In the genomic region with DNA sequence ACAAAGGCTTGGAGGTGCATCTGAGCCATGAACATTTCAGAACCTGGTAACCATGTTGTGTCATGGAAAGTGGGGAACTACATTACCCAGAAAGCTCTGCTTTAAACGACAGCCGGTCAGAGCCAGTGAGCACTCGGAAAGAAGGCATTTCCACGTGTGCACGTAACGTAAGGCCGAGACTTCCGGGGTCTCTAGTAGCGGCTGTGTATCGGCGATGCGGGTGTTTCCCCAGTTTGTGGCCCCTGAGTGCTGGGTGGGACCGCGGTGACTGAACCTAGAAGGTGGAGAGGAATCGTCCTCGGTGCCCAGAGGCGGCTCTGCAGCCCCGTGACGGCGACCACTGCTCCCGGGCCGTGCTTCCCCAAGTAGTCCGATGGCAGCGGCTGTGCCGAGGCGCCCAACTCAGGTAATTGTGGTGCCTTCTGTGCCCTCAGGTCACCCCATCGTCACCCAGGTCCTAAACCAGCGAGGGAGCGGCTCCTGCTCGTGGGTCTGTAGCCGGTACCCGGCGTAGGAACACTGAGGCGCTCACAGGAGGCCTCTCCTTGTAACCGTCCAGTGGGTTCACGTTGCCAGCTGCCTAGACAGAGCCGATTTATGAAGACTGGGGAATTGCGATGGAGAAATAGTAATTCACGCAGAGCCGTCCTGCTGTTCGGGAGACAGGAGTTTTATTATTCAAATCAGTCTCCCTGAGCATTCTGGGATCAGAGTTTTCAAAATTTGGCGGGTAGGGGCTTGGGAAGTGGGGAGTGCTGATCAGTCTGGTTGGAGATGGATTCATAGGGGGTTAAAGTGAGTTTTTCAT, we compare ENCODE assay signal across 8 cellular contexts. TPM values are rescaled to one million over a fixed set of nuclear protein-coding genes. Genes with fewer than 3 reads are reported as not detected.
DNase-seq lines count a peak whose midpoint lies in the region; ATAC-seq and TF ChIP-seq lines count a peak whose summit lies in the region.
"Not testable (repeated sequence)": the region's sequence is repeated elsewhere in the genome, so short reads cannot be mapped to it uniquely, and the experiment has no call there.

TSS of gene ZNF587 (plus strand) at position 194 of the 808 bp plus-strand sequence. CDS start at position 374, 180 bp downstream.

- peak within 1 kb of the TSS; percentile 90 for H3K27ac Mint-ChIP-seq in activated naive CD8-positive, alpha-beta T cell

- not testable (repeated sequence) for H2AFZ ChIP-seq in SU-DHL-6 (ENCODE audit: low read depth, low read length, severe bottlenecking)

- ATAC-seq in HG02571 (IDR thresholded peaks at IDR 0.05; ENCODE audit: unreplicated experiment) (peak; percentile 83), Right ventricle myocardium superior (ENCODE audit: poor library complexity) (peak; percentile 98), thoracic aorta (ENCODE audit: insufficient number of reproducible peaks, low FRiP score, low read depth) (peak; percentile 83)

- peak within 1 kb of the TSS; percentile 93 for H3K4me3 Mint-ChIP-seq in activated naive CD8-positive, alpha-beta T cell

- H3F3A ChIP-seq in SU-DHL-6 (ENCODE audit: insufficient read depth), result not testable (repeated sequence)

- H3K4me3 ChIP-seq in GM06990 (replicated peaks; ENCODE audit: low read depth, low read length) (peak within 1 kb of the TSS; percentile 80), SU-DHL-6 (ENCODE audit: insufficient read depth, low read length, poor library complexity, severe bottlenecking) (peak within 1 kb of the TSS; percentile 68), ovary (peak within 1 kb of the TSS; percentile 75), thoracic aorta (peak within 1 kb of the TSS; percentile 81)

- intact Hi-C loops in Right ventricle myocardium superior (cut with DNase I); ovary (cut with DNase I): not testable (repeated sequence)

- not testable (repeated sequence) for H3K27me3 ChIP-seq in GM06990 (replicated peaks; ENCODE audit: control insufficient read depth, insufficient read depth, low read length); SU-DHL-6 (ENCODE audit: low read length); ovary; thoracic aorta (replicated peaks; ENCODE audit: insufficient read depth)

- H3K27me3 Mint-ChIP-seq in activated naive CD8-positive, alpha-beta T cell, result not testable (repeated sequence)

- H3K4me1 Mint-ChIP-seq in activated naive CD8-positive, alpha-beta T cell (ENCODE audit: low read depth), result peaks cover 28% of the 10 kb centered on the region

- peaks cover 15% of the 10 kb centered on the region for H3K36me3 Mint-ChIP-seq in activated naive CD8-positive, alpha-beta T cell

- peak within 1 kb of the TSS; percentile 78 for H3K9ac ChIP-seq in SU-DHL-6 (ENCODE audit: low read length)

- DNase-seq in GM06990 (ENCODE audit: extremely low read depth, insufficient read length), result peak; percentile 76
- DNase-seq in NCI-H1048 (lab: John Stamatoyannopoulos, UW), result peak; percentile 65
- peak; percentile 81 for DNase-seq in Right ventricle myocardium superior
- DNase-seq in ovary, result peak; percentile 50 to 66 (median 59)
- not testable (repeated sequence) for DNase-seq in thoracic aorta (ENCODE audit: low spot score)

- peak within 1 kb of the TSS; percentile 54 for H3K4me2 ChIP-seq in SU-DHL-6 (ENCODE audit: low read depth, low read length, poor library complexity, severe bottlenecking)

- not testable (repeated sequence) for H4K20me1 ChIP-seq in SU-DHL-6 (ENCODE audit: low read depth, low read length)

- TF ChIP-seq EP300 in ovary (IDR thresholded peaks at IDR 0.05), result not testable (repeated sequence)

- H3K36me3 ChIP-seq in GM06990 (ENCODE audit: control insufficient read depth, insufficient read depth, low read length); SU-DHL-6 (ENCODE audit: low read length); ovary: not testable (repeated sequence)
- peaks cover 11% of the 10 kb centered on the region for H3K36me3 ChIP-seq in thoracic aorta

- H3K9me3 ChIP-seq in SU-DHL-6 (ENCODE audit: insufficient read depth, low read length), result not testable (repeated sequence)
- H3K9me3 ChIP-seq in ovary (peaks cover 0 to 11% of the 10 kb centered on the region in 2 donors), thoracic aorta (peaks cover 12% of the 10 kb centered on the region)

- peaks cover 30% of the 10 kb centered on the region for H3K79me2 ChIP-seq in SU-DHL-6 (ENCODE audit: insufficient read depth, low read length)

- peaks cover 11% of the 10 kb centered on the region for H3K4me1 ChIP-seq in ovary (ENCODE audit: insufficient read depth)
- not testable (repeated sequence) for H3K4me1 ChIP-seq in thoracic aorta (ENCODE audit: control insufficient read depth in 1 of 2, low read depth in 2 of 2)

- H3K27ac ChIP-seq in SU-DHL-6 (ENCODE audit: low read depth, low read length), result peak within 1 kb of the TSS; percentile 64
- H3K27ac ChIP-seq in ovary, result not testable (repeated sequence)
- peak within 1 kb of the TSS in 1 of 2 donors; percentile 57 for H3K27ac ChIP-seq in thoracic aorta

- not testable (repeated sequence) for H3K9me3 Mint-ChIP-seq in activated naive CD8-positive, alpha-beta T cell (ENCODE audit: low read depth)

- TF ChIP-seq POLR2A in ovary (IDR thresholded peaks at IDR 0.05), result not testable (repeated sequence)

- WGBS in ovary, 3 donors, result 0 to 1% (median 1%) methylated on average over 42 of the region's 42 CpGs

- TF ChIP-seq CTCF in GM06990 (IDR thresholded peaks at IDR 0.05; ENCODE audit: insufficient read depth, low read length, poor library complexity, severe bottlenecking); SU-DHL-6 (IDR thresholded peaks at IDR 0.05; ENCODE audit: insufficient read depth, low read length, poor library complexity, severe bottlenecking); ovary (IDR thresholded peaks at IDR 0.05); thoracic aorta (IDR thresholded peaks at IDR 0.05): not testable (repeated sequence)

- not testable (repeated sequence) for H3K9me2 ChIP-seq in SU-DHL-6 (replicated peaks; ENCODE audit: insufficient read depth, low read length)

RNA-seq across cellular contexts. Expression of gene ZNF587, which starts in this region (rescaled TPM):
- total RNA-seq in Right ventricle myocardium superior (13.7 TPM), ovary (10 to 100 TPM; 20.7 to 41.6 (median 39.4) TPM), thoracic aorta (10 to 100 TPM; 18.3 to 29.7 TPM)
- 10 to 100 TPM; 12.3 to 27.7 TPM for polyA plus RNA-seq in ovary
